21 cellular contexts compared by ENCODE assay signal in genomic region chr3:129735638-129736037, GRCh38.
DNase-seq lines count a peak whose midpoint lies in the region; ATAC-seq, FAIRE-seq and TF ChIP-seq lines count a peak whose summit lies in the region.
"Had no signal": no experiment of that assay in that cellular context is flagged by ENCODE, and none has a peak within 500 bp of the region (broad histone marks: within the 10 kb centered on the region; RNA-seq: fewer than 3 reads in every experiment).

No MANE protein-coding gene starts in this region.

- no peak for ATAC-seq in WTC11
- ATAC-seq in foreskin keratinocyte: peak; percentile 30
- ATAC-seq in psoas muscle: peak in 3 of 4 donors; percentile 56 to 66 (median 63)
- no peak for ATAC-seq in HG03571 (IDR thresholded peaks at IDR 0.05; ENCODE audit: unreplicated experiment)
- ATAC-seq: GM23338, HCT116, HepG2 had no signal

- H3K4me1 ChIP-seq in foreskin keratinocyte (peaks cover 23% of the 10 kb centered on the region), psoas muscle (peaks cover 20% of the 10 kb centered on the region), BE2C (no peaks in the 10 kb centered on the region)

- H3K4me3 Mint-ChIP-seq in WTC11: no peak overlapping the region
- H3K4me3 Mint-ChIP-seq: B cell; CD4-positive, CD25-positive, alpha-beta regulatory T cell; GM23338; HFFc6; IgD-negative memory B cell had no signal

- H3K9me3 Mint-ChIP-seq in WTC11: no peaks in the 10 kb centered on the region
- H3K9me3 Mint-ChIP-seq: CD4-positive, CD25-positive, alpha-beta regulatory T cell; GM23338; HFFc6; IgD-negative memory B cell had no signal

- H3K27me3 ChIP-seq in foreskin keratinocyte: no peaks in the 10 kb centered on the region
- H3K27me3 ChIP-seq in psoas muscle (ENCODE audit: insufficient read depth in 3 of 3, low read length in 2 of 3): no peaks in the 10 kb centered on the region
- no peaks in the 10 kb centered on the region for H3K27me3 ChIP-seq in BE2C

- intact Hi-C loops in psoas muscle (cut with DNase I): loop anchor here in 1 of 2 donors (5.0 kb wide), 1 partner anchor 67 kb away; no protein-coding TSS in a partner anchor

- TF ChIP-seq POLR2A in GM12891 (IDR thresholded peaks at IDR 0.05; ENCODE audit: low read depth, low read length): no peak

- H3K27ac ChIP-seq in foreskin keratinocyte: no peak overlapping the region
- no peak overlapping the region for H3K27ac ChIP-seq in psoas muscle

- H3K4me1 Mint-ChIP-seq in WTC11: peaks cover 18% of the 10 kb centered on the region

- TF ChIP-seq CTCF in WTC11 (IDR thresholded peaks at IDR 0.05) (no peak), foreskin keratinocyte (conservative IDR thresholded peaks at IDR 0.05) (no peak), psoas muscle (IDR thresholded peaks at IDR 0.05) (no peak), BE2C (IDR thresholded peaks at IDR 0.05; ENCODE audit: low read depth, low read length) (no peak), GM10248 (IDR thresholded peaks at IDR 0.05; ENCODE audit: control extremely low read depth, extremely low read depth, low read depth, missing control alignments) (no peak)

- CTCF ChIA-PET in WTC11 (lab: Charles Lee) (interaction anchor here (0.6 to 0.7 kb wide), 2 partner anchors 137 to 245 kb away, joined by 4 to 5 read pairs; no protein-coding TSS in a partner anchor), GM10248 (lab: Yijun Ruan, JAX) (interaction anchor here (1.1 kb wide), 1 partner anchor 12 kb away, joined by 3 read pairs; no protein-coding TSS in a partner anchor)

- H3K9me3 ChIP-seq in psoas muscle: no peaks in the 10 kb centered on the region
- no peaks in the 10 kb centered on the region for H3K9me3 ChIP-seq in BE2C
- H3K9me3 ChIP-seq: Caco-2 had no signal

- in situ Hi-C loops in G401 (cut with HindIII; ENCODE audit: low sequenced_read_pairs): no loop called here

- H3K36me3 Mint-ChIP-seq in WTC11: no peaks in the 10 kb centered on the region

- peak; percentile 69 for DNase-seq in G401 (ENCODE audit: low spot score)
- no peak for DNase-seq in WTC11 (ENCODE audit: low spot score)
- DNase-seq in foreskin keratinocyte: no peak
- DNase-seq in psoas muscle: no peak
- no peak for DNase-seq in GM12891 (ENCODE audit: insufficient read length, low spot score)
- DNase-seq in BE2C: no peak
- no peak for DNase-seq in GM10248 (ENCODE audit: extremely low spot score)
- DNase-seq: 8988T; Caco-2; CD4-positive, CD25-positive, alpha-beta regulatory T cell; DMS153; DMS79 treated with DMSO at 0.1 percent for 48 hours; HFFc6; KBM-7 had no signal

- 0 out of 2 replicates have a peak overlapping the region, but pooled peaks have one; percentile 32 for H3K27ac Mint-ChIP-seq in WTC11
- H3K27ac Mint-ChIP-seq: B cell; CD4-positive, CD25-positive, alpha-beta regulatory T cell; GM23338; HFFc6; IgD-negative memory B cell had no signal

- no peak for FAIRE-seq in GM12891 (lab: Jason Lieb, UNC)
- FAIRE-seq: H54, HepG2 had no signal

- POLR2A ChIA-PET in WTC11 (lab: Charles Lee): no interaction called here
- POLR2A ChIA-PET in GM10248 (lab: Yijun Ruan, JAX): no interaction called here

- H3K4me3 ChIP-seq in psoas muscle (no peak overlapping the region), BE2C (ENCODE audit: low read depth, low read length) (no peak overlapping the region)
- H3K4me3 ChIP-seq: GM23338 had no signal

- H3K27me3 Mint-ChIP-seq in WTC11 (ENCODE audit: low read depth): no peaks in the 10 kb centered on the region
- H3K27me3 Mint-ChIP-seq: B cell; CD4-positive, CD25-positive, alpha-beta regulatory T cell; IgD-negative memory B cell had no signal

- 47 to 66% (median 53%) methylated on average over 4 of the region's 4 CpGs for WGBS in psoas muscle, 3 donors

- H3K36me3 ChIP-seq in psoas muscle (ENCODE audit: insufficient read depth in 1 of 2, low read depth in 1 of 2) (no peaks in the 10 kb centered on the region), BE2C (no peaks in the 10 kb centered on the region)

TF ChIP-seq in WTC11, 78 proteins besides CTCF, POLR2A, EP300 and RAD21:
- TF ChIP-seq ETV6 (CRISPR knock-in tag; IDR thresholded peaks at IDR 0.05): no peak
TF ChIP-seq in WTC11: peak in this region for 0.

TF ChIP-seq in GM12891, 5 proteins besides CTCF, POLR2A, EP300 and RAD21:
- no peak for TF ChIP-seq SPI1 (IDR thresholded peaks at IDR 0.05; ENCODE audit: low read depth, low read length)
- TF ChIP-seq POLR2AphosphoS5 (IDR thresholded peaks at IDR 0.05; ENCODE audit: low read depth, low read length): no peak
- TF ChIP-seq TAF1 (IDR thresholded peaks at IDR 0.05; ENCODE audit: low read depth, low read length): no peak
- no peak for TF ChIP-seq POU2F2 (IDR thresholded peaks at IDR 0.05; ENCODE audit: low read depth, low read length)
- no peak for TF ChIP-seq PAX5 (IDR thresholded peaks at IDR 0.05; ENCODE audit: insufficient read depth, low read length, severe bottlenecking)

Comparison
In these comparisons a context has a peak if more than half of its experiments do, and no peak if none do; other contexts are left out.
1. ATAC-seq: peak in foreskin keratinocyte (single experiment) and psoas muscle (3 of 4); none in WTC11 (single experiment) and HG03571 (single experiment).